ENCODE assay signal across 20 cellular contexts in genomic region chr5:180435594-180435993, GRCh38.
"Had no signal": no experiment of that assay in that cellular context is flagged by ENCODE, and none has a peak within 500 bp of the region (broad histone marks: within the 10 kb centered on the region; RNA-seq: fewer than 3 reads in every experiment).

No MANE protein-coding gene starts in this region.

- H3K27ac ChIP-seq: coronary artery, epithelial cell of prostate, esophagus squamous epithelium, gastrocnemius medialis, heart right ventricle, left lung had no signal

- DNase-seq: effector CD8-positive, alpha-beta T cell; effector memory CD8-positive, alpha-beta T cell; endodermal cell; erythroblast; esophagus squamous epithelium; foreskin fibroblast; foreskin melanocyte; gastrocnemius medialis; glutamatergic neuron; heart right ventricle; hippocampal formation; left cardiac atrium; left lung; left ventricle myocardium superior; mammary epithelial cell; mesendoderm; mucosa of descending colon had no signal

- H3K36me3 ChIP-seq: esophagus squamous epithelium, gastrocnemius medialis, heart right ventricle, left lung had no signal

- H3K9me3 ChIP-seq: esophagus squamous epithelium, gastrocnemius medialis, mucosa of descending colon had no signal

- H3K4me3 ChIP-seq: coronary artery, esophagus squamous epithelium, gastrocnemius medialis, heart right ventricle, left lung, lung, mucosa of descending colon had no signal

- H3K4me1 ChIP-seq: gastrocnemius medialis, heart right ventricle, left lung had no signal
